8 cellular contexts compared by ENCODE assay signal in genomic region chr3:115217678-115218451, GRCh38.
DNase-seq lines count a peak whose midpoint lies in the region; ATAC-seq and TF ChIP-seq lines count a peak whose summit lies in the region.

No MANE protein-coding gene starts in this region.

- H3K36me3 Mint-ChIP-seq in WTC11 (no peaks in the 10 kb centered on the region), progenitor cell of endocrine pancreas (ENCODE audit: insufficient read depth) (no peaks in the 10 kb centered on the region)

- DNase-seq in Daoy (ENCODE audit: low read depth) (peak; percentile 79), HFF-Myc (ENCODE audit: extremely low read depth, low read depth) (peak; percentile 49), NCI-H2107 (lab: John Stamatoyannopoulos, UW) (peak; percentile 17), WTC11 (ENCODE audit: low spot score) (peak; percentile 20), glomerular visceral epithelial cell (ENCODE audit: extremely low spot score) (peak; percentile 60), progenitor cell of endocrine pancreas (ENCODE audit: low spot score, unreplicated experiment) (no peak), cerebellar nuclear complex (lab: John Stamatoyannopoulos, UW) (no peak)

- TF ChIP-seq CTCF in HFF-Myc (IDR thresholded peaks at IDR 0.05; ENCODE audit: low read depth, low read length, missing control alignments) (peak; percentile 62), WTC11 (IDR thresholded peaks at IDR 0.05) (peak; percentile 60), progenitor cell of endocrine pancreas (IDR thresholded peaks at IDR 0.05; ENCODE audit: unreplicated experiment) (peak; percentile 81)

- H3K4me1 Mint-ChIP-seq in WTC11: peaks cover 17% of the 10 kb centered on the region
- peaks cover 22% of the 10 kb centered on the region for H3K4me1 Mint-ChIP-seq in progenitor cell of endocrine pancreas (ENCODE audit: low read depth)

- POLR2A ChIA-PET in WTC11 (lab: Charles Lee): interaction anchor here (0.6 kb wide), 1 partner anchor 473 kb away, joined by 6 read pairs; no protein-coding TSS in a partner anchor

- H3K4me3 ChIP-seq in HFF-Myc (replicated peaks; ENCODE audit: low read depth, low read length): no peak overlapping the region

- H3K27me3 Mint-ChIP-seq in WTC11 (ENCODE audit: low read depth) (no peaks in the 10 kb centered on the region), progenitor cell of endocrine pancreas (peaks cover 11% of the 10 kb centered on the region)

- H3K27ac Mint-ChIP-seq in WTC11: no peak overlapping the region
- no peak overlapping the region for H3K27ac Mint-ChIP-seq in progenitor cell of endocrine pancreas

- CTCF ChIA-PET in WTC11 (lab: Charles Lee): interaction anchor here (0.8 to 2.3 kb wide), 2 partner anchors 475 to 566 kb away, joined by 6 to 10 read pairs; no protein-coding TSS in a partner anchor

- ATAC-seq in WTC11: peak; percentile 86
- no peak for ATAC-seq in GM19035 (IDR thresholded peaks at IDR 0.05; ENCODE audit: unreplicated experiment)

- H3K4me3 Mint-ChIP-seq in WTC11 (no peak overlapping the region), progenitor cell of endocrine pancreas (ENCODE audit: low read depth) (no peak overlapping the region)

- H3K9me3 Mint-ChIP-seq in WTC11 (no peaks in the 10 kb centered on the region), progenitor cell of endocrine pancreas (ENCODE audit: low read depth) (no peaks in the 10 kb centered on the region)

TF ChIP-seq in WTC11, 78 proteins besides CTCF, POLR2A, EP300 and RAD21:
- TF ChIP-seq MLX (CRISPR knock-in tag; IDR thresholded peaks at IDR 0.05) (no peak), ATF6 (CRISPR knock-in tag; IDR thresholded peaks at IDR 0.05) (no peak), USF1 (CRISPR knock-in tag; IDR thresholded peaks at IDR 0.05) (no peak), ZBTB21 (CRISPR knock-in tag; IDR thresholded peaks at IDR 0.05; ENCODE audit: borderline replicate concordance) (no peak), PREB (CRISPR knock-in tag; IDR thresholded peaks at IDR 0.05; ENCODE audit: borderline replicate concordance) (no peak), NR2C2 (CRISPR knock-in tag; IDR thresholded peaks at IDR 0.05) (no peak), CREB1 (CRISPR knock-in tag; IDR thresholded peaks at IDR 0.05) (no peak), ZNF512 (CRISPR knock-in tag; IDR thresholded peaks at IDR 0.05; ENCODE audit: borderline replicate concordance) (no peak), JAZF1 (CRISPR knock-in tag; IDR thresholded peaks at IDR 0.05) (no peak), SMAD3 (CRISPR knock-in tag; IDR thresholded peaks at IDR 0.05; ENCODE audit: borderline replicate concordance) (no peak), KAT7 (CRISPR knock-in tag; IDR thresholded peaks at IDR 0.05; ENCODE audit: borderline replicate concordance) (no peak), E2F4 (CRISPR knock-in tag; IDR thresholded peaks at IDR 0.05; ENCODE audit: borderline replicate concordance, low read depth) (no peak), E2F5 (CRISPR knock-in tag; IDR thresholded peaks at IDR 0.05) (no peak), CBFB (CRISPR knock-in tag; IDR thresholded peaks at IDR 0.05; ENCODE audit: low read depth) (no peak), ZNF121 (CRISPR knock-in tag; IDR thresholded peaks at IDR 0.05) (no peak), FOXP1 (CRISPR knock-in tag; IDR thresholded peaks at IDR 0.05; ENCODE audit: borderline replicate concordance) (no peak), ZNF425 (CRISPR knock-in tag; conservative IDR thresholded peaks at IDR 0.05) (no peak), ATF3 (CRISPR knock-in tag; conservative IDR thresholded peaks at IDR 0.05) (no peak)
TF ChIP-seq in WTC11: peak in this region for 0.

Comparison
In these comparisons a context has a peak if more than half of its experiments do, and no peak if none do; other contexts are left out.
1. DNase-seq: peak in Daoy (single experiment), HFF-Myc (single experiment), NCI-H2107 (single experiment), WTC11 (single experiment) and glomerular visceral epithelial cell (single experiment); none in progenitor cell of endocrine pancreas (single experiment) and cerebellar nuclear complex (0 of 2).
2. Peak in every context shown above with its lines, with median percentiles within 50 percentile points of each other: CTCF ChIP-seq.